ENCODE assay signal across 15 cellular contexts in genomic region chr1:26789953-26790352, GRCh38. TPM values are rescaled to one million over a fixed set of nuclear protein-coding genes. Genes with fewer than 3 reads are reported as not detected.
DNase-seq lines count a peak whose midpoint lies in the region; TF ChIP-seq lines count a peak whose summit lies in the region.
"Had no signal": no experiment of that assay in that cellular context is flagged by ENCODE, and none has a peak within 500 bp of the region (broad histone marks: within the 10 kb centered on the region; RNA-seq: fewer than 3 reads in every experiment).

No MANE protein-coding gene starts in this region.

- peak overlapping the region; percentile 96 for H3K27ac Mint-ChIP-seq in activated T-cell treated with anti-CD3 and anti-CD28 coated beads, Interleukin-2, amount 50 U/mL, for 24 hours

- no peaks in the 10 kb centered on the region for H4K20me1 ChIP-seq in OCI-LY7 (ENCODE audit: insufficient read depth, low read length)

- POLR2A ChIA-PET in OCI-LY7 (lab: Charles Lee): interaction anchor here (1.0 to 5.1 kb wide), 4 partner anchors 31 to 188 kb away, joined by 5 to 36 read pairs (median 7); no protein-coding TSS in a partner anchor

- H3K4me3 Mint-ChIP-seq in activated T-cell treated with anti-CD3 and anti-CD28 coated beads, Interleukin-2, amount 50 U/mL, for 24 hours: peak overlapping the region; percentile 82
- H3K4me3 Mint-ChIP-seq: dendritic cell treated with granulocyte-macrophage colony-stimulating factor and Interleukin-4, amounts not matched to agents 40 ng/mL and 50 ng/mL, for 4 days had no signal

- H3K27me3 ChIP-seq in spleen (replicated peaks in 1 of 7) (no peaks in the 10 kb centered on the region), HAP-1 (ENCODE audit: low read depth) (no peaks in the 10 kb centered on the region)
- H3K27me3 ChIP-seq: upper lobe of right lung had no signal

- DNase-seq in activated T-cell treated with anti-CD3 and anti-CD28 coated beads, Interleukin-2, amount 50 U/mL, for 24 hours: no peak
- DNase-seq in activated T-cell treated with anti-CD3 and anti-CD28 coated beads for 4 hours (no peak), OCI-LY7 (ENCODE audit: low spot score) (no peak), astrocyte of the cerebellum (ENCODE audit: low read depth) (peak; percentile 58), spleen (no peak), inferior parietal cortex (ENCODE audit: extremely low spot score) (no peak), HAP-1 (ENCODE audit: low spot score in 2 of 2) (no peak)
- no peak for DNase-seq in stimulated activated CD8-positive, alpha-beta memory T cell treated with anti-CD3 and anti-CD28 coated beads, Interleukin-4, amount 100 ng/mL, for 48 hours
- DNase-seq: activated gamma-delta T cell, DMS153, MV-4-11, NCI-H524, small intestine, upper lobe of right lung had no signal

- WGBS in spleen, 5 donors: 54 to 71% (median 59%) methylated on average over 4 of the region's 4 CpGs

- no peaks in the 10 kb centered on the region for H3K9me2 ChIP-seq in OCI-LY7 (ENCODE audit: insufficient read depth, low read length)

- peaks cover 59% of the 10 kb centered on the region for H3K36me3 Mint-ChIP-seq in activated T-cell treated with anti-CD3 and anti-CD28 coated beads, Interleukin-2, amount 50 U/mL, for 24 hours (ENCODE audit: low read depth)

- in situ Hi-C loops in astrocyte of the cerebellum (cut with HindIII; ENCODE audit: low sequenced_read_pairs): loop anchor here (5.0 kb wide), 4 partner anchors 42 to 188 kb away; no protein-coding TSS in a partner anchor
- in situ Hi-C loops in HAP-1 (cut with MboI; ENCODE audit: low sequenced_read_pairs): loop anchor here (5.0 kb wide), 1 partner anchor 188 kb away; no protein-coding TSS in a partner anchor

- H3K4me1 ChIP-seq in OCI-LY7 (ENCODE audit: insufficient read depth, low read length, poor library complexity, severe bottlenecking) (peaks cover 59% of the 10 kb centered on the region), spleen (peaks cover 25 to 64% (median 46%) of the 10 kb centered on the region in 6 donors), HAP-1 (peaks cover 29% of the 10 kb centered on the region)

- peaks cover 68% of the 10 kb centered on the region for H3K4me1 Mint-ChIP-seq in activated T-cell treated with anti-CD3 and anti-CD28 coated beads, Interleukin-2, amount 50 U/mL, for 24 hours (ENCODE audit: low read depth)

- H3K4me3 ChIP-seq in OCI-LY7 (ENCODE audit: low read depth, low read length, poor library complexity, severe bottlenecking): no peak overlapping the region
- H3K4me3 ChIP-seq in astrocyte of the cerebellum (ENCODE audit: low read depth, low read length): no peak overlapping the region
- H3K4me3 ChIP-seq in spleen: no peak overlapping the region
- no peak overlapping the region for H3K4me3 ChIP-seq in HAP-1
- H3K4me3 ChIP-seq: upper lobe of right lung had no signal

- H3K9me3 ChIP-seq in OCI-LY7 (ENCODE audit: low read length) (no peaks in the 10 kb centered on the region), spleen (no peaks in the 10 kb centered on the region), HAP-1 (no peaks in the 10 kb centered on the region)
- H3K9me3 ChIP-seq: upper lobe of right lung had no signal

- no peak overlapping the region for H2AFZ ChIP-seq in OCI-LY7 (ENCODE audit: low read length)

- TF ChIP-seq POLR2A in spleen (IDR thresholded peaks at IDR 0.05): no peak

- H3K36me3 ChIP-seq in OCI-LY7 (ENCODE audit: insufficient read depth, low read length) (peaks cover 6% of the 10 kb centered on the region; the same call in 1 of the 2 replicates), spleen (peaks cover 0 to 42% (median 12%) of the 10 kb centered on the region in 6 donors), HAP-1 (replicated peaks) (no peaks in the 10 kb centered on the region)

- H3K27me3 Mint-ChIP-seq in activated T-cell treated with anti-CD3 and anti-CD28 coated beads, Interleukin-2, amount 50 U/mL, for 24 hours: no peaks in the 10 kb centered on the region
- H3K27me3 Mint-ChIP-seq: dendritic cell treated with granulocyte-macrophage colony-stimulating factor and Interleukin-4, amounts not matched to agents 40 ng/mL and 50 ng/mL, for 4 days had no signal

- intact Hi-C loops in OCI-LY7 (cut with micrococcal nuclease; ENCODE audit: unreplicated experiment) (loop anchor here (1.0 to 2.0 kb wide), 6 partner anchors 43 to 289 kb away; no protein-coding TSS in a partner anchor), spleen (cut with DNase I; ENCODE audit: low total_unique reads) (loop anchor here (5.0 kb wide), 2 partner anchors 93 to 188 kb away; partner anchors contain the start of gene ARID1A)

- H3K4me2 ChIP-seq in OCI-LY7 (ENCODE audit: low read length): peak overlapping the region; percentile 84; the same call in 1 of the 2 replicates

- CTCF ChIA-PET in OCI-LY7 (lab: Charles Lee; ENCODE audit: unreplicated experiment): interaction anchor here (0.5 to 2.3 kb wide), 4 partner anchors 31 to 188 kb away, joined by 3 to 12 read pairs (median 6); no protein-coding TSS in a partner anchor

- BruUV-seq in OCI-LY7 (replicated peaks; lab: Mats Ljungman, UMichigan): no TSS peak

- no peak overlapping the region for H3K27ac ChIP-seq in OCI-LY7 (ENCODE audit: low read depth, low read length, poor library complexity, severe bottlenecking)
- peak overlapping the region in 5 of 8 donors; percentile 3 to 100 (median 99) for H3K27ac ChIP-seq in spleen
- H3K27ac ChIP-seq: upper lobe of right lung had no signal

- TF ChIP-seq CTCF in OCI-LY7 (conservative IDR thresholded peaks at IDR 0.05; ENCODE audit: low read length): no peak
- TF ChIP-seq CTCF in astrocyte of the cerebellum (IDR thresholded peaks at IDR 0.05; ENCODE audit: low read depth, low read length, missing control alignments): no peak
- TF ChIP-seq CTCF in spleen (IDR thresholded peaks at IDR 0.05 in 8 of 11, conservative IDR thresholded peaks at IDR 0.05 in 3 of 11): no peak

- H3K79me2 ChIP-seq in OCI-LY7 (ENCODE audit: insufficient read depth, low read depth, low read length): no peaks in the 10 kb centered on the region

- H3K9me3 Mint-ChIP-seq in activated T-cell treated with anti-CD3 and anti-CD28 coated beads, Interleukin-2, amount 50 U/mL, for 24 hours: no peaks in the 10 kb centered on the region
- H3K9me3 Mint-ChIP-seq: dendritic cell treated with granulocyte-macrophage colony-stimulating factor and Interleukin-4, amounts not matched to agents 40 ng/mL and 50 ng/mL, for 4 days had no signal

RNA-seq across cellular contexts. Expression of gene PIGV, which starts 2.2 kb away (rescaled TPM):
- 8.2 and 10.3 TPM in 2 replicates for total RNA-seq in OCI-LY7 (2014; rRNA removed; shearing (Covaris generic))
- total RNA-seq in OCI-LY7 (2022) (15.2 and 18.0 TPM in 2 replicates), spleen (10 to 100 TPM in 6 of 7 donors, 1 to 10 TPM in 1; 8.1 to 21.8 (median 12.5) TPM)
- polyA plus RNA-seq in spleen: 1 to 10 TPM; 4.8 to 6.6 (median 5.2) TPM

RNA-seq across cellular contexts. Expression of gene ZDHHC18, which starts 36.5 kb away (rescaled TPM):
- 8.0 and 19.5 TPM in 2 replicates for total RNA-seq in OCI-LY7 (2014; rRNA removed; shearing (Covaris generic))
- total RNA-seq in OCI-LY7 (2022) (17.1 and 18.2 TPM in 2 replicates), spleen (10 to 100 TPM; 41.6 to 80.4 (median 54.4) TPM)
- 10 to 100 TPM in 1 of 3 donors, 1 to 10 TPM in 2; 6.2 to 22.0 (median 8.9) TPM for polyA plus RNA-seq in spleen
